22 cellular contexts compared by ENCODE assay signal in genomic region chr4:127709456-127709855, GRCh38. TPM values are rescaled to one million over a fixed set of nuclear protein-coding genes. Genes with fewer than 3 reads are reported as not detected.
DNase-seq lines count a peak whose midpoint lies in the region; ATAC-seq, FAIRE-seq and TF ChIP-seq lines count a peak whose summit lies in the region.
"Had no signal": no experiment of that assay in that cellular context is flagged by ENCODE, and none has a peak within 500 bp of the region (broad histone marks: within the 10 kb centered on the region; RNA-seq: fewer than 3 reads in every experiment).

No MANE protein-coding gene starts in this region.

- intact Hi-C loops in endothelial cell of umbilical vein (cut with micrococcal nuclease) = loop anchor here (1.0 kb wide), 1 partner anchor 86 kb away; no protein-coding TSS in a partner anchor
- intact Hi-C loops in left lung (cut with DNase I) = no loop called here

- no peaks in the 10 kb centered on the region for H4K20me1 ChIP-seq in SK-N-SH (ENCODE audit: insufficient read depth)
- no peaks in the 10 kb centered on the region for H4K20me1 ChIP-seq in endothelial cell of umbilical vein (replicated peaks; ENCODE audit: control insufficient read depth, extremely low read depth, insufficient read depth, low read length)

- H2AFZ ChIP-seq in SK-N-SH (ENCODE audit: low read depth) (no peak overlapping the region), endothelial cell of umbilical vein (ENCODE audit: low read depth, low read length) (peak overlapping the region; percentile 89)
- H2AFZ ChIP-seq: neural progenitor cell had no signal

- dilution Hi-C loops in endothelial cell of umbilical vein (cut with MboI; ENCODE audit: extremely low pct_ligation_motif_present, low sequenced_read_pairs) = no loop called here

- H3K4me1 ChIP-seq in SK-N-SH (ENCODE audit: control insufficient read depth in 1 of 2, insufficient read depth in 2 of 2, low read depth in 1 of 2, low read length in 1 of 2) (no peaks in the 10 kb centered on the region), endothelial cell of umbilical vein (ENCODE audit: control insufficient read depth, extremely low read depth, insufficient read depth, low read length) (peaks cover 7% of the 10 kb centered on the region), left lung (no peaks in the 10 kb centered on the region)
- H3K4me1 ChIP-seq: neural progenitor cell, transverse colon had no signal

- H3K9me2 ChIP-seq in SK-N-SH = no peaks in the 10 kb centered on the region

- no peak for TF ChIP-seq EP300 in SK-N-SH (IDR thresholded peaks at IDR 0.05; ENCODE audit: borderline replicate concordance in 1 of 2, low read depth in 1 of 2, low read length in 1 of 2)

- H3K4me2 ChIP-seq in SK-N-SH (0 out of 2 replicates have a peak overlapping the region, but pooled peaks have one; percentile 30), endothelial cell of umbilical vein (ENCODE audit: insufficient read depth, low read length) (peak overlapping the region; percentile 69)
- H3K4me2 ChIP-seq: neural progenitor cell had no signal

- BruUV-seq in endothelial cell of umbilical vein (replicated peaks; lab: Mats Ljungman, UMichigan) = no TSS peak

- no peaks in the 10 kb centered on the region for H3F3A ChIP-seq in SK-N-SH (replicated peaks; ENCODE audit: insufficient read depth)

- no peaks in the 10 kb centered on the region for H3K9me1 ChIP-seq in endothelial cell of umbilical vein (replicated peaks; ENCODE audit: control insufficient read depth, extremely low read depth, insufficient read depth, low read length)

- no peaks in the 10 kb centered on the region for H3K79me2 ChIP-seq in SK-N-SH (ENCODE audit: insufficient read depth)
- H3K79me2 ChIP-seq in endothelial cell of umbilical vein (ENCODE audit: control insufficient read depth, insufficient read depth, low read length) = no peaks in the 10 kb centered on the region

- no peak for TF ChIP-seq POLR2A in endothelial cell of umbilical vein (IDR thresholded peaks at IDR 0.05; ENCODE audit: low read depth, low read length)
- TF ChIP-seq POLR2A in GM18505 (IDR thresholded peaks at IDR 0.05; ENCODE audit: borderline replicate concordance, extremely low read depth, insufficient read depth, insufficient read length) = no peak

- WGBS in SK-N-SH (ENCODE audit: low lambda C conversion rate) = 89% methylated on average over 3 of the region's 3 CpGs

- ATAC-seq in SK-N-SH treated with all-trans-retinoic acid at 6 μM for 48 hours (no peak; the same call in 2 of the 3 replicates), left lung (peak; percentile 30), GM18505 (IDR thresholded peaks at IDR 0.05; ENCODE audit: unreplicated experiment) (no peak)
- ATAC-seq: activated CD4-positive, CD25-positive, alpha-beta regulatory T cell treated with anti-CD3 and anti-CD28 coated beads, Interleukin-2, amount 50 U/mL, for 24 hours; T-helper 17 cell had no signal

- H3K4me3 ChIP-seq in SK-N-SH (ENCODE audit: low read depth in 2 of 2, low read length in 1 of 2) (no peak overlapping the region), endothelial cell of umbilical vein (replicated peaks in 1 of 3; ENCODE audit: insufficient read depth in 1 of 3, low read depth in 1 of 3, low read length in 3 of 3) (peak overlapping the region in 1 of 3 experiments; percentile 12), left lung (no peak overlapping the region)
- H3K4me3 ChIP-seq: neural progenitor cell, transverse colon had no signal

- POLR2A ChIA-PET in SK-N-SH (lab: Yijun Ruan, JAX) (no interaction called here), endothelial cell of umbilical vein (lab: Charles Lee) (no interaction called here)

- DNase-seq in SK-N-SH = no peak
- no peak for DNase-seq in endothelial cell of umbilical vein (ENCODE audit: low read depth, low spot score)
- no peak for DNase-seq in left lung
- no peak for DNase-seq in hypothalamus (lab: John Stamatoyannopoulos, UW)
- DNase-seq in GF-D8 (lab: John Stamatoyannopoulos, UW) = no peak
- no peak for DNase-seq in activated CD4-positive, alpha-beta T cell treated with anti-CD3 and anti-CD28 coated beads for 4 hours
- DNase-seq: glutamatergic neuron; NCI-H2227 treated with DMSO at 0.1 percent for 48 hours; SHP77; stimulated activated naive CD4-positive, alpha-beta T cell treated with Interleukin-2 at 50 U/mL for 16 hours; T-helper 17 cell; transverse colon had no signal

- H3K9me3 ChIP-seq in SK-N-SH = no peaks in the 10 kb centered on the region
- no peaks in the 10 kb centered on the region for H3K9me3 ChIP-seq in endothelial cell of umbilical vein (replicated peaks; ENCODE audit: control insufficient read depth, insufficient read depth, low read length)
- no peaks in the 10 kb centered on the region for H3K9me3 ChIP-seq in left lung
- H3K9me3 ChIP-seq: transverse colon had no signal

- no peak for TF ChIP-seq RAD21 in SK-N-SH (IDR thresholded peaks at IDR 0.05; ENCODE audit: low read length)

- CTCF ChIA-PET in SK-N-SH (lab: Yijun Ruan, JAX) = no interaction called here
- CTCF ChIA-PET in endothelial cell of umbilical vein (lab: Charles Lee) = interaction anchor here (0.9 to 1.2 kb wide), 3 partner anchors 10 to 103 kb away, joined by 3 to 8 read pairs (median 4); no protein-coding TSS in a partner anchor

- FAIRE-seq in endothelial cell of umbilical vein (lab: Jason Lieb, UNC) = no peak
- FAIRE-seq: GM19239 had no signal

- H3K27ac ChIP-seq in SK-N-SH (ENCODE audit: low read depth in 2 of 2, low read length in 1 of 2) (0 out of 4 replicates have a peak overlapping the region, but pooled peaks of 1 of the 2 experiments have one; percentile 17), endothelial cell of umbilical vein (ENCODE audit: insufficient read depth, low read depth, low read length) (peak overlapping the region; percentile 36), left lung (no peak overlapping the region)
- H3K27ac ChIP-seq: neural progenitor cell, transverse colon had no signal

- H3K27me3 ChIP-seq in SK-N-SH (ENCODE audit: insufficient read depth) (no peaks in the 10 kb centered on the region), endothelial cell of umbilical vein (ENCODE audit: control insufficient read depth in 2 of 2, insufficient read depth in 2 of 2, low read length in 2 of 2) (no peaks in the 10 kb centered on the region), left lung (no peaks in the 10 kb centered on the region)
- H3K27me3 ChIP-seq: neural progenitor cell, transverse colon had no signal

- peaks cover 20 to 24% of the 10 kb centered on the region in 2 experiments for H3K36me3 ChIP-seq in SK-N-SH (replicated peaks in 1 of 2; ENCODE audit: control insufficient read depth in 1 of 2, insufficient read depth in 2 of 2, low read length in 1 of 2)
- H3K36me3 ChIP-seq in endothelial cell of umbilical vein (ENCODE audit: control insufficient read depth in 2 of 2, extremely low read depth in 1 of 2, insufficient read depth in 2 of 2, low read length in 2 of 2) = no peaks in the 10 kb centered on the region
- peaks cover 0 to 11% of the 10 kb centered on the region in 2 donors for H3K36me3 ChIP-seq in left lung

- H3K9ac ChIP-seq in SK-N-SH (no peak overlapping the region), endothelial cell of umbilical vein (replicated peaks; ENCODE audit: extremely low read depth, insufficient read depth, low read length) (peak overlapping the region; percentile 51)
- H3K9ac ChIP-seq: neural progenitor cell had no signal

- TF ChIP-seq CTCF in SK-N-SH (IDR thresholded peaks at IDR 0.05) (no peak), endothelial cell of umbilical vein (IDR thresholded peaks at IDR 0.05; ENCODE audit: extremely low read depth in 1 of 2, insufficient read depth in 1 of 2, low read depth in 1 of 2, low read length in 2 of 2) (no peak), left lung (IDR thresholded peaks at IDR 0.05) (no peak)

TF ChIP-seq in SK-N-SH treated with all-trans-retinoic acid at 6 μM for 48 hours, 23 proteins besides CTCF, POLR2A, EP300 and RAD21 (continues in another document):
- TF ChIP-seq ZFP3 (CRISPR knock-in tag; IDR thresholded peaks at IDR 0.05) (no peak), PPARA (CRISPR knock-in tag; IDR thresholded peaks at IDR 0.05; ENCODE audit: borderline replicate concordance) (no peak)

TF ChIP-seq in endothelial cell of umbilical vein, 7 proteins besides CTCF, POLR2A, EP300 and RAD21:
- no peak for TF ChIP-seq POLR2AphosphoS5 (IDR thresholded peaks at IDR 0.05; ENCODE audit: insufficient read depth, low read depth, low read length)
- TF ChIP-seq EZH2 (IDR thresholded peaks at IDR 0.05; ENCODE audit: borderline replicate concordance, low read depth, low read length, severe bottlenecking) = no peak
- TF ChIP-seq MYC (IDR thresholded peaks at IDR 0.05; ENCODE audit: low read depth, low read length) = no peak
- TF ChIP-seq JUN (IDR thresholded peaks at IDR 0.05; ENCODE audit: borderline replicate concordance, insufficient read depth, insufficient read length, low read depth) = no peak
- no peak for TF ChIP-seq MAX (IDR thresholded peaks at IDR 0.05; ENCODE audit: insufficient read depth, insufficient read length)
TF ChIP-seq in endothelial cell of umbilical vein: peak in this region for 0.

RNA-seq across cellular contexts. Expression of gene SLC25A31, which starts 20.7 kb away (rescaled TPM):
- not detected in 2 replicates for polyA plus RNA-seq in SK-N-SH (2012; rRNA removed)
- not detected in 2 replicates for polyA plus RNA-seq in SK-N-SH (2012; cell fraction: cytosol; rRNA removed)
- not detected in 2 replicates for polyA plus RNA-seq in SK-N-SH (2012; cell fraction: nucleus; rRNA removed)
- not detected in 2 replicates for total RNA-seq in endothelial cell of umbilical vein
- polyA plus RNA-seq in endothelial cell of umbilical vein = not detected in 2 replicates
- not detected in 2 replicates for polyA plus RNA-seq in endothelial cell of umbilical vein (2011; cell fraction: cytosol; rRNA removed)
- polyA plus RNA-seq in endothelial cell of umbilical vein (2011; cell fraction: nucleus; rRNA removed) = not detected in 2 replicates
- polyA plus RNA-seq in endothelial cell of umbilical vein (2012) = not detected in 2 replicates
- not detected in 2 replicates for polyA minus RNA-seq in endothelial cell of umbilical vein
- not detected for polyA minus RNA-seq in endothelial cell of umbilical vein (2011; cell fraction: cytosol; rRNA and poly(A)+ RNA removed)
- polyA minus RNA-seq in endothelial cell of umbilical vein (2011; cell fraction: nucleus; rRNA and poly(A)+ RNA removed) = 0.24 TPM in 1 of 2 replicates, not detected in the other
- not detected for total RNA-seq in left lung
- total RNA-seq: CD4-positive, alpha-beta memory T cell; chondrocyte; Daoy; mesenteric fat pad; T-helper 17 cell; transverse colon had no signal
- polyA plus RNA-seq: AG04450; CD4-positive, alpha-beta memory T cell had no signal
